ENCODE assay signal across 3 cellular contexts in genomic region chr14:75474122-75474521, GRCh38. TPM values are rescaled to one million over a fixed set of nuclear protein-coding genes. Genes with fewer than 3 reads are reported as not detected.
"Had no signal": no experiment of that assay in that cellular context is flagged by ENCODE, and none has a peak within 500 bp of the region (broad histone marks: within the 10 kb centered on the region; RNA-seq: fewer than 3 reads in every experiment).

No MANE protein-coding gene starts in this region.

RNA-seq across cellular contexts. Expression of gene BATF, which starts 48.1 kb away (rescaled TPM):
- total RNA-seq: cardiac muscle cell, MCF 10A, SJCRH30 had no signal
